30 cellular contexts compared by ENCODE assay signal in the genomic region with DNA sequence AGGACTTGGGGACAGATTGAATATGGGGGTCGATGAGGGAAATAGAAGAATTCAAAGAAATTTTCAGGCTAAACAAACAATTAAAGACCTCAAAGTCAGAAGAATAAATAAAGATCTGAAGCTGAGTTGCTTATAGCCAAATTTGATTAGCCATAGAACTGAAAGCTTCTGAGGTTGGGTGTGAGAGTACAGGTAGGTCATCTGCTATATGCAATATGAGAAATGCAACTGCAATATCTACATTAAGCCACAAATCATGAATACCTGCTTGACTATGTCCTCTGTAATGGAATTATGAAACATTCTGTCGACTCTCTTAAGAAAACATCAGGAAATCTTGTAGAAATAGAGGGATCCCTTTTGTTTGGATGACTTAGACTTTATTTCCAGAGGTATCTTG.
"Had no signal": no experiment of that assay in that cellular context is flagged by ENCODE, and none has a peak within 500 bp of the region (broad histone marks: within the 10 kb centered on the region; RNA-seq: fewer than 3 reads in every experiment).

No MANE protein-coding gene starts in this region.

- H3K27me3 ChIP-seq: adrenal gland, ascending aorta, body of pancreas, brain microvascular endothelial cell, breast epithelium, cardiac muscle cell had no signal

- H3K4me3 ChIP-seq: adrenal gland, ascending aorta, body of pancreas, breast epithelium, cardiac muscle cell had no signal

- H3K4me1 ChIP-seq: adrenal gland, ascending aorta, body of pancreas, breast epithelium had no signal

- H3K36me3 ChIP-seq: adrenal gland, ascending aorta, brain microvascular endothelial cell, breast epithelium, cardiac muscle cell had no signal

- H3K9me3 ChIP-seq: adrenal gland, ascending aorta, body of pancreas had no signal

- ATAC-seq: activated naive CD4-positive, alpha-beta T cell treated with anti-CD3 and anti-CD28 coated beads, Interleukin-2, amount 50 U/mL, for 72 hours; activated naive CD8-positive, alpha-beta T cell treated with anti-CD3 and anti-CD28 coated beads, Interleukin-2, amount 50 U/mL, for 24 hours; activated T-cell treated with anti-CD3 and anti-CD28 coated beads, Interleukin-2, amount 50 U/mL, for 4 hours; activated T-cell treated with anti-CD3 and anti-CD28 coated beads, Interleukin-2, amount 50 U/mL, for 72 hours; activated T-helper 17 cell treated with anti-CD3 and anti-CD28 coated beads, Interleukin-2, amount 50 U/mL, for 72 hours; body of pancreas had no signal

- DNase-seq: activated effector memory CD4-positive, alpha-beta T cell treated with anti-CD3 and anti-CD28 coated beads, Interleukin-2, amount 50 U/mL, for 16 hours; activated effector memory CD4-positive, alpha-beta T cell treated with Interleukin-2 at 50 U/mL for 16 hours; activated gamma-delta T cell; activated gamma-delta T cell treated with Interleukin-2 at 50 U/mL for 16 hours; activated naive CD4-positive, alpha-beta T cell; activated naive CD4-positive, alpha-beta T cell treated with anti-CD3 and anti-CD28 coated beads for 36 hours; activated naive CD4-positive, alpha-beta T cell treated with anti-CD3 and anti-CD28 coated beads, Interleukin-2, amount 10 ng/mL, durations not matched to agents 7 days and 5 days; activated naive CD4-positive, alpha-beta T cell treated with anti-CD3 and anti-CD28 coated beads, Interleukin-2, amount 50 U/mL, for 16 hours; activated naive CD4-positive, alpha-beta T cell treated with Interleukin-2 at 50 U/mL for 16 hours; activated naive CD8-positive, alpha-beta T cell treated with anti-CD3 and anti-CD28 coated beads for 36 hours; activated naive CD8-positive, alpha-beta T cell treated with anti-CD3 and anti-CD28 coated beads, Interleukin-2, amount 10 ng/mL, durations not matched to agents 7 days and 5 days; activated naive CD8-positive, alpha-beta T cell treated with anti-CD3 and anti-CD28 coated beads, Interleukin-2, amount 50 U/mL, for 24 hours; activated T-cell treated with anti-CD3 and anti-CD28 coated beads, Interleukin-2, amount 50 U/mL, for 4 hours; activated T-cell treated with anti-CD3 and anti-CD28 coated beads, Interleukin-2, amount 50 U/mL, for 48 hours; activated T-cell treated with anti-CD3 and anti-CD28 coated beads, Interleukin-2, amount 50 U/mL, for 72 hours; adrenal gland; amniotic stem cell; amygdala; anterior cingulate cortex; aorta; body of pancreas; brain microvascular endothelial cell; caudate nucleus; central memory CD4-positive, alpha-beta T cell; cerebellar nuclear complex had no signal

- H3K27ac ChIP-seq: adrenal gland, ascending aorta, body of pancreas, brain microvascular endothelial cell, breast epithelium, cardiac muscle cell had no signal
